Comparison of ENCODE assay signal across 24 cellular contexts in the genomic region with DNA sequence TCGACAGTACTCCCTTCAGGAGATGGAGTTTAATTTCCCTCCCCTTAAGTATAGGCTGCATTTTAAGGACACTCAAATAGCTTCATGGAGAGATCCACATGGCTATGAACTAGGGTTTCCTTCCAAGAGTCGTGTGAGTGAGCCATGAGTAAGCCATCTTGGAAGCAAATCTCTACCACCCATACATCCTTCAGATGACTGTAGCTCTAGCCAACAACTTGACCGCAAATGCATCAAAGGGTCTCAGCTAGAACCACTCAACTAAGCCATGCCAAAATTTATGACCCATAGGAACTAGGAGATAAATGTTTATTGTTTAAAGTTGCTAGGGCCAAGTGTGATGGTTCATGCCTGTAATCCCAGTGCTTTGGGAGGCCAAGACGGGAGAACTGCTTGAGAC.
DNase-seq lines count a peak whose midpoint lies in the region; ATAC-seq and TF ChIP-seq lines count a peak whose summit lies in the region.
"Had no signal": no experiment of that assay in that cellular context is flagged by ENCODE, and none has a peak within 500 bp of the region (broad histone marks: within the 10 kb centered on the region; RNA-seq: fewer than 3 reads in every experiment).

No MANE protein-coding gene starts in this region.

- ATAC-seq in HG03378 (IDR thresholded peaks at IDR 0.05; ENCODE audit: unreplicated experiment) = no peak
- ATAC-seq: stimulated activated naive CD8-positive, alpha-beta T cell treated with anti-CD3 and anti-CD28 coated beads, Interleukin-15, amount 100 ng/mL, for 72 hours had no signal

- no peak overlapping the region for H3K4me3 ChIP-seq in astrocyte of the cerebellum (ENCODE audit: low read depth, low read length)
- H3K4me3 ChIP-seq: HAP-1 had no signal

- no peak for TF ChIP-seq CTCF in astrocyte of the cerebellum (IDR thresholded peaks at IDR 0.05; ENCODE audit: low read depth, low read length, missing control alignments)

- in situ Hi-C loops in ACHN (cut with HindIII; ENCODE audit: low pct_ligation_motif_present, low pct_unique_long_range_greater_than_20kb, low sequenced_read_pairs) = no loop called here
- in situ Hi-C loops in astrocyte of the cerebellum (cut with HindIII; ENCODE audit: low sequenced_read_pairs) = no loop called here

- peak; percentile 89 for DNase-seq in ACHN
- peak; percentile 61 for DNase-seq in GM04503 (ENCODE audit: low read depth)
- DNase-seq in astrocyte of the cerebellum (ENCODE audit: low read depth) = peak; percentile 96
- peak; percentile 33 for DNase-seq in iris pigment epithelial cell (ENCODE audit: low read depth)
- DNase-seq in SKM-1 (lab: John Stamatoyannopoulos, UW; ENCODE audit: unreplicated experiment) = no peak
- DNase-seq in NCI-H187 treated with DMSO at 0.1 percent for 48 hours (lab: John Stamatoyannopoulos, UW) = no peak
- DNase-seq in NCI-H1092 (lab: John Stamatoyannopoulos, UW) = no peak
- DNase-seq: activated CD4-positive, alpha-beta memory T cell treated with anti-CD3 and anti-CD28 coated beads for 36 hours; activated CD4-positive, CD25-positive, alpha-beta regulatory T cell; activated gamma-delta T cell treated with Interleukin-2 at 50 U/mL for 16 hours; Calu3; caudate nucleus; dermis blood vessel endothelial cell; foreskin melanocyte; hypothalamus; NCI-H1436; retina; SK-N-SH; stimulated activated CD4-positive, alpha-beta T cell treated with anti-CD3 and anti-CD28 coated beads, Interleukin-12 subunit alpha, Interleukin-12 subunit beta, amount 100 ng/mL, for 4 hours; stimulated activated naive CD8-positive, alpha-beta T cell treated with anti-CD3 and anti-CD28 coated beads, Interleukin-15, amount 100 ng/mL, for 72 hours; T1000; trophoblast cell had no signal

Comparison
In these comparisons a context has a peak if more than half of its experiments do, and no peak if none do; other contexts are left out.
1. DNase-seq: peak in ACHN (single experiment), GM04503 (single experiment), astrocyte of the cerebellum (single experiment) and iris pigment epithelial cell (single experiment); none in SKM-1 (single experiment), NCI-H187 treated with DMSO at 0.1 percent for 48 hours (single experiment) and NCI-H1092 (single experiment).